ENCODE assay signal across 8 cellular contexts in the genomic region with DNA sequence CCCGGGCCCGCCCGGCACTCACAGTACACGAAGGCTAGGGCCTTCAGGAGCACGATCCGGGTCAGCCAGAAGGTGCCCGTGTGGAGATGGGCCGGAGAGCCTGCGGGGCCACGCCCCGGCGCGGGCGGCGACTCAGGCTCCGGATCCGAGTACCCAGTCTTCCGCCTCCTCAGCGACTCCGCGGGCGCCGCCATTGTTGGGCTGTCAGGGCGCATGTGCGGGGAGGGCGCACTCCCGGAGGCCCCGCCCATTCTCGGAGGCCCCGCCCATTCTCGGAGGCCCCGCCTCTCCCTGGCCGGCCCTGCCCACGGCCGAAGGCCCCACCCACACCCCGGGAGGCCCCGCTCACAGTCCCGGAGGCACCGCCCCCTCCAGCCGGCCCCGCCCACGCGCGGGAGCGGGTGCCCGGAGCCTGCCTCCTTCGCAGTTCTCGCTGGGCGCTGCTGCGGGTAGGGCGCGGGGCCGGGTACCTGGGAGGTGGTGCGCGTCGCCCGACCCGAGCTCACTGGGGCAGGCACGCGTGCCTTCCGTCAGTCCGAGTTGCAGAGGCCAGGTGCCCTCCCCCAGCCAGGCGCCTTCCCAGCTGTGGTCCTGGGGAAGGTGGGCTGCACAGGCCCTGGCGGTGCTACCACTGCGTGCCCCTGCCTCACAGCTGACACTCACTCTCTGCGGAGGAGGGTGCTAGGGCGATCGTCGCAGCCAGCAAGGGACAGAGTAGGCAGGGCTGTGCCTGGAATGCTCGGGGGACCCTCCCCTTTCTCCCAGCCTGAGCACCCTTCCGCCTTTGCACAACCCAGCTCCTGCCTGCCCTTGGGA. TPM values are rescaled to one million over a fixed set of nuclear protein-coding genes. Genes with fewer than 3 reads are reported as not detected.
A peak's percentile ranks its signal among the peaks of the same experiment; 100 is the strongest.
DNase-seq lines count a peak whose midpoint lies in the region; ATAC-seq and TF ChIP-seq lines count a peak whose summit lies in the region.

A gene (minus strand): TSS at position 219 of the 816 bp plus-strand sequence. CDS start 4 bp downstream, at position 215.

- no peak for TF ChIP-seq RAD21 in liver (IDR thresholded peaks at IDR 0.05)

- DNase-seq in AG09309 (ENCODE audit: low read depth) (no peak), NCI-H526 (lab: John Stamatoyannopoulos, UW) (peak; percentile 36 to 88)
- peak; percentile 96 for DNase-seq in activated CD4-positive, alpha-beta T cell treated with anti-CD3 and anti-CD28 coated beads, Interleukin-2, amount 50 U/mL, for 1 hour
- DNase-seq in stimulated activated CD4-positive, alpha-beta T cell treated with anti-CD3 and anti-CD28 coated beads, Interleukin-2, amount 100 ng/mL, for 48 hours: peak; percentile 95 to 96

- H3K4me3 Mint-ChIP-seq in dendritic cell treated with granulocyte-macrophage colony-stimulating factor and Interleukin-4, amounts not matched to agents 40 ng/mL and 50 ng/mL, for 4 days: peak within 1 kb of the TSS; percentile 74

- 5% methylated on average over 71 of the region's 71 CpGs for WGBS in liver

- H3K36me3 Mint-ChIP-seq in dendritic cell treated with granulocyte-macrophage colony-stimulating factor and Interleukin-4, amounts not matched to agents 40 ng/mL and 50 ng/mL, for 4 days (ENCODE audit: low read depth): peaks cover 23% of the 10 kb centered on the region

- H3K9ac ChIP-seq in liver (ENCODE audit: low read depth in 1 of 2, low read length in 2 of 2): peak within 1 kb of the TSS in 1 of 2 donors; percentile 66

- peaks cover 8% of the 10 kb centered on the region for H3K4me1 Mint-ChIP-seq in dendritic cell treated with granulocyte-macrophage colony-stimulating factor and Interleukin-4, amounts not matched to agents 40 ng/mL and 50 ng/mL, for 4 days (ENCODE audit: low read depth)

- H3K36me3 ChIP-seq in liver (ENCODE audit: control insufficient read depth in 4 of 4, insufficient read depth in 3 of 4, low read depth in 1 of 4, low read length in 3 of 4): peaks cover 0 to 5% (median 1%) of the 10 kb centered on the region in 4 donors

- no peaks in the 10 kb centered on the region for H3K9me3 ChIP-seq in liver (ENCODE audit: control insufficient read depth in 4 of 4, low read length in 3 of 4)

- H3K4me3 ChIP-seq in AG09309 (ENCODE audit: control insufficient read depth, low read depth, low read length) (peak within 1 kb of the TSS; percentile 77), liver (ENCODE audit: low read depth in 1 of 3, low read length in 3 of 3) (peak within 1 kb of the TSS; percentile 85 to 89 (median 85))

- TF ChIP-seq CTCF in AG09309 (IDR thresholded peaks at IDR 0.05; ENCODE audit: control insufficient read depth, insufficient read depth, low read depth, low read length, missing control alignments) (no peak), liver (IDR thresholded peaks at IDR 0.05; ENCODE audit: low read depth, low read length, missing input control) (no peak)

- peaks cover 37% of the 10 kb centered on the region for H3K27me3 Mint-ChIP-seq in dendritic cell treated with granulocyte-macrophage colony-stimulating factor and Interleukin-4, amounts not matched to agents 40 ng/mL and 50 ng/mL, for 4 days

- H3K27me3 ChIP-seq in liver (ENCODE audit: control insufficient read depth in 4 of 4, insufficient read depth in 4 of 4, low read length in 3 of 4): no peaks in the 10 kb centered on the region

- peak; percentile 79 for ATAC-seq in GM18909 (IDR thresholded peaks at IDR 0.05; ENCODE audit: poor library complexity, unreplicated experiment)
- peak; percentile 75 for ATAC-seq in HG03139 (IDR thresholded peaks at IDR 0.05; ENCODE audit: unreplicated experiment)

- peaks cover 8% of the 10 kb centered on the region for H3K9me3 Mint-ChIP-seq in dendritic cell treated with granulocyte-macrophage colony-stimulating factor and Interleukin-4, amounts not matched to agents 40 ng/mL and 50 ng/mL, for 4 days

- intact Hi-C loops in dendritic cell treated with granulocyte-macrophage colony-stimulating factor and Interleukin-4, amounts not matched to agents 40 ng/mL and 50 ng/mL, for 4 days (cut with micrococcal nuclease): no loop called here

- peak within 1 kb of the TSS; percentile 76 for H3K27ac Mint-ChIP-seq in dendritic cell treated with granulocyte-macrophage colony-stimulating factor and Interleukin-4, amounts not matched to agents 40 ng/mL and 50 ng/mL, for 4 days

- peak within 1 kb of the TSS; percentile 46 to 65 for H3K27ac ChIP-seq in liver (ENCODE audit: low read depth in 1 of 2, low read length in 2 of 2)

- H3K4me1 ChIP-seq in liver (ENCODE audit: control insufficient read depth in 4 of 4, insufficient read depth in 4 of 4, low read length in 3 of 4): peaks cover 4 to 17% (median 9%) of the 10 kb centered on the region in 4 donors

TF ChIP-seq in liver, 16 proteins besides CTCF, POLR2A, EP300 and RAD21:
- TF ChIP-seq HNF4A (conservative IDR thresholded peaks at IDR 0.05): no peak
- TF ChIP-seq TAF1 (conservative IDR thresholded peaks at IDR 0.05): no peak
- peak; percentile 23 for TF ChIP-seq SP1 (IDR thresholded peaks at IDR 0.05)
- no peak for TF ChIP-seq FOXA1 (IDR thresholded peaks at IDR 0.05)
- TF ChIP-seq JUND (IDR thresholded peaks at IDR 0.05): no peak
- TF ChIP-seq, protein P1, sequence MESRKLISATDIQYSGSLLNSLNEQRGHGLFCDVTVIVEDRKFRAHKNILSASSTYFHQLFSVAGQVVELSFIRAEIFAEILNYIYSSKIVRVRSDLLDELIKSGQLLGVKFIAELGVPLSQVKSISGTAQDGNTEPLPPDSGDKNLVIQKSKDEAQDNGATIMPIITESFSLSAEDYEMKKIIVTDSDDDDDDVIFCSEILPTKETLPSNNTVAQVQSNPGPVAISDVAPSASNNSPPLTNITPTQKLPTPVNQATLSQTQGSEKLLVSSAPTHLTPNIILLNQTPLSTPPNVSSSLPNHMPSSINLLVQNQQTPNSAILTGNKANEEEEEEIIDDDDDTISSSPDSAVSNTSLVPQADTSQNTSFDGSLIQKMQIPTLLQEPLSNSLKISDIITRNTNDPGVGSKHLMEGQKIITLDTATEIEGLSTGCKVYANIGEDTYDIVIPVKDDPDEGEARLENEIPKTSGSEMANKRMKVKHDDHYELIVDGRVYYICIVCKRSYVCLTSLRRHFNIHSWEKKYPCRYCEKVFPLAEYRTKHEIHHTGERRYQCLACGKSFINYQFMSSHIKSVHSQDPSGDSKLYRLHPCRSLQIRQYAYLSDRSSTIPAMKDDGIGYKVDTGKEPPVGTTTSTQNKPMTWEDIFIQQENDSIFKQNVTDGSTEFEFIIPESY (IDR thresholded peaks at IDR 0.05): no peak
- no peak for TF ChIP-seq HNF4G (IDR thresholded peaks at IDR 0.05)
- TF ChIP-seq, protein P2, sequence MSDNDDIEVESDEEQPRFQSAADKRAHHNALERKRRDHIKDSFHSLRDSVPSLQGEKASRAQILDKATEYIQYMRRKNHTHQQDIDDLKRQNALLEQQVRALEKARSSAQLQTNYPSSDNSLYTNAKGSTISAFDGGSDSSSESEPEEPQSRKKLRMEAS (IDR thresholded peaks at IDR 0.05): no peak
- TF ChIP-seq NR2F2 (IDR thresholded peaks at IDR 0.05): no peak
- TF ChIP-seq, protein P3, sequence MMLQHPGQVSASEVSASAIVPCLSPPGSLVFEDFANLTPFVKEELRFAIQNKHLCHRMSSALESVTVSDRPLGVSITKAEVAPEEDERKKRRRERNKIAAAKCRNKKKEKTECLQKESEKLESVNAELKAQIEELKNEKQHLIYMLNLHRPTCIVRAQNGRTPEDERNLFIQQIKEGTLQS (IDR thresholded peaks at IDR 0.05): no peak
- TF ChIP-seq EGR1 (IDR thresholded peaks at IDR 0.05; ENCODE audit: low read depth in 2 of 2): peak in 1 of 2 donors; percentile 44
- peak; percentile 98 for TF ChIP-seq YY1 (IDR thresholded peaks at IDR 0.05)
- TF ChIP-seq RXRA (IDR thresholded peaks at IDR 0.05): no peak
- TF ChIP-seq GABPA (IDR thresholded peaks at IDR 0.05 in 1 of 2, conservative IDR thresholded peaks at IDR 0.05 in 1 of 2): peak in 1 of 2 donors; percentile 22
- TF ChIP-seq, protein P4, sequence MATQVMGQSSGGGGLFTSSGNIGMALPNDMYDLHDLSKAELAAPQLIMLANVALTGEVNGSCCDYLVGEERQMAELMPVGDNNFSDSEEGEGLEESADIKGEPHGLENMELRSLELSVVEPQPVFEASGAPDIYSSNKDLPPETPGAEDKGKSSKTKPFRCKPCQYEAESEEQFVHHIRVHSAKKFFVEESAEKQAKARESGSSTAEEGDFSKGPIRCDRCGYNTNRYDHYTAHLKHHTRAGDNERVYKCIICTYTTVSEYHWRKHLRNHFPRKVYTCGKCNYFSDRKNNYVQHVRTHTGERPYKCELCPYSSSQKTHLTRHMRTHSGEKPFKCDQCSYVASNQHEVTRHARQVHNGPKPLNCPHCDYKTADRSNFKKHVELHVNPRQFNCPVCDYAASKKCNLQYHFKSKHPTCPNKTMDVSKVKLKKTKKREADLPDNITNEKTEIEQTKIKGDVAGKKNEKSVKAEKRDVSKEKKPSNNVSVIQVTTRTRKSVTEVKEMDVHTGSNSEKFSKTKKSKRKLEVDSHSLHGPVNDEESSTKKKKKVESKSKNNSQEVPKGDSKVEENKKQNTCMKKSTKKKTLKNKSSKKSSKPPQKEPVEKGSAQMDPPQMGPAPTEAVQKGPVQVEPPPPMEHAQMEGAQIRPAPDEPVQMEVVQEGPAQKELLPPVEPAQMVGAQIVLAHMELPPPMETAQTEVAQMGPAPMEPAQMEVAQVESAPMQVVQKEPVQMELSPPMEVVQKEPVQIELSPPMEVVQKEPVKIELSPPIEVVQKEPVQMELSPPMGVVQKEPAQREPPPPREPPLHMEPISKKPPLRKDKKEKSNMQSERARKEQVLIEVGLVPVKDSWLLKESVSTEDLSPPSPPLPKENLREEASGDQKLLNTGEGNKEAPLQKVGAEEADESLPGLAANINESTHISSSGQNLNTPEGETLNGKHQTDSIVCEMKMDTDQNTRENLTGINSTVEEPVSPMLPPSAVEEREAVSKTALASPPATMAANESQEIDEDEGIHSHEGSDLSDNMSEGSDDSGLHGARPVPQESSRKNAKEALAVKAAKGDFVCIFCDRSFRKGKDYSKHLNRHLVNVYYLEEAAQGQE (IDR thresholded peaks at IDR 0.05): no peak
- TF ChIP-seq FOXA2 (IDR thresholded peaks at IDR 0.05): no peak

RNA-seq across cellular contexts. Expression of the gene that starts here (rescaled TPM):
- total RNA-seq in liver: 10 to 100 TPM in 1 of 2 donors, 1 to 10 TPM in 1; 8.8 to 24.3 TPM
- 10 to 100 TPM; 11.5 to 13.6 TPM for polyA plus RNA-seq in liver
